14 cellular contexts compared by ENCODE assay signal in the genomic region with DNA sequence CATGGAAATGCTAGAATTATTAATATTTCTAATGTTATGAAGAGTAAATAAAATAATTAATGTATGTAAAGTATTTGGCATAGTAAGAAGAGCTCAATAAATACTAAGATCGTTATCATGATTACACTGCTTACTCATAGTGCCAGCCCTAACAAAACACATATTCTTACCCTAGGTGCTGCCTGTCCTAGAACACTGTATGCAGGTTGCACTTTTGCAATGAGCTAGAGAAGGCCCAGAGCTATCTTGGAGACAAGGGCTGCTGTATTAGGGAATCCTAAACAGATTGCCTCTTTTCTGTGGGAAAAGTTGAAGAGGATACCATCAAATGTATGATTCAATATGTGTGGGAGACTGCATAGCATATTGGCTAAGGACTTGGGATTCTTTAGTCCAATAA. TPM values are rescaled to one million over a fixed set of nuclear protein-coding genes. Genes with fewer than 3 reads are reported as not detected.
DNase-seq lines count a peak whose midpoint lies in the region; ATAC-seq, FAIRE-seq and TF ChIP-seq lines count a peak whose summit lies in the region.
"Had no signal": no experiment of that assay in that cellular context is flagged by ENCODE, and none has a peak within 500 bp of the region (broad histone marks: within the 10 kb centered on the region; RNA-seq: fewer than 3 reads in every experiment).

No MANE protein-coding gene starts in this region.

- TF ChIP-seq POLR2A in GM12891 (IDR thresholded peaks at IDR 0.05; ENCODE audit: low read depth, low read length) = no peak
- TF ChIP-seq POLR2A in endothelial cell of umbilical vein (IDR thresholded peaks at IDR 0.05; ENCODE audit: low read depth, low read length) = no peak
- TF ChIP-seq POLR2A in H54 (IDR thresholded peaks at IDR 0.05; ENCODE audit: low read depth, low read length) = no peak

- no peak for TF ChIP-seq CTCF in PC-3 (conservative IDR thresholded peaks at IDR 0.05; ENCODE audit: low read depth, low read length)
- TF ChIP-seq CTCF in endothelial cell of umbilical vein (IDR thresholded peaks at IDR 0.05; ENCODE audit: extremely low read depth in 1 of 2, insufficient read depth in 1 of 2, low read depth in 1 of 2, low read length in 2 of 2) = no peak

- CTCF ChIA-PET in PC-3 (lab: Charles Lee) (interaction anchor here (1.2 kb wide), 1 partner anchor 43 kb away, joined by 3 read pairs; no protein-coding TSS in a partner anchor), endothelial cell of umbilical vein (lab: Charles Lee) (interaction anchor here (0.8 to 3.0 kb wide), 8 partner anchors 20 to 192 kb away, joined by 3 to 9 read pairs (median 4); no protein-coding TSS in a partner anchor)

- peaks cover 32% of the 10 kb centered on the region for H3K4me1 ChIP-seq in PC-3 (ENCODE audit: insufficient read depth, low read length)
- H3K4me1 ChIP-seq in endothelial cell of umbilical vein (ENCODE audit: control insufficient read depth, extremely low read depth, insufficient read depth, low read length) = peaks cover 23% of the 10 kb centered on the region
- H3K4me1 ChIP-seq: Caco-2, HAP-1 had no signal

- H3K27me3 ChIP-seq in PC-3 (ENCODE audit: low read length) (no peaks in the 10 kb centered on the region), endothelial cell of umbilical vein (ENCODE audit: control insufficient read depth in 2 of 2, insufficient read depth in 2 of 2, low read length in 2 of 2) (no peaks in the 10 kb centered on the region)

- peak; percentile 5 for FAIRE-seq in GM12891 (lab: Jason Lieb, UNC)
- no peak for FAIRE-seq in endothelial cell of umbilical vein (lab: Jason Lieb, UNC)
- FAIRE-seq in H54 (lab: Jason Lieb, UNC) = no peak
- FAIRE-seq: A549, GM18507 had no signal

- no peak overlapping the region for H3K9ac ChIP-seq in PC-3 (ENCODE audit: low read length)
- peak overlapping the region; percentile 61 for H3K9ac ChIP-seq in endothelial cell of umbilical vein (replicated peaks; ENCODE audit: extremely low read depth, insufficient read depth, low read length)

- no TSS peak for BruUV-seq in PC-3 (replicated peaks; lab: Mats Ljungman, UMichigan)
- BruUV-seq in endothelial cell of umbilical vein (replicated peaks; lab: Mats Ljungman, UMichigan) = no TSS peak

- H3F3A ChIP-seq in PC-3 (ENCODE audit: low read length, unreplicated experiment) = no peaks in the 10 kb centered on the region

- intact Hi-C loops in PC-3 (cut with micrococcal nuclease) (loop anchor here (5.0 kb wide), 1 partner anchor 132 kb away; no protein-coding TSS in a partner anchor), endothelial cell of umbilical vein (cut with micrococcal nuclease) (loop anchor here (1.0 to 5.0 kb wide), 3 partner anchors 48 to 418 kb away; a partner anchor contains a TSS)

- DNase-seq in GM12891 (ENCODE audit: insufficient read length, low spot score) (no peak), PC-3 (peak; percentile 41), endothelial cell of umbilical vein (ENCODE audit: low read depth, low spot score) (peak; percentile 21), NCI-H146 (lab: John Stamatoyannopoulos, UW) (no peak), H54 (ENCODE audit: insufficient read length, low spot score) (no peak)
- DNase-seq: Caco-2; CD8-positive, alpha-beta T cell; DND-41 had no signal

- H3K4me3 ChIP-seq in PC-3 (ENCODE audit: low read length) (no peak overlapping the region), endothelial cell of umbilical vein (replicated peaks in 1 of 3; ENCODE audit: insufficient read depth in 1 of 3, low read depth in 1 of 3, low read length in 3 of 3) (no peak overlapping the region)
- H3K4me3 ChIP-seq: A549, GM23338, HAP-1 had no signal

- ATAC-seq in PC-3 (peak; percentile 58), HG03521 (IDR thresholded peaks at IDR 0.05; ENCODE audit: unreplicated experiment) (no peak)
- ATAC-seq: A549; CD8-positive, alpha-beta T cell; GM23338 had no signal

- no peaks in the 10 kb centered on the region for H4K20me1 ChIP-seq in PC-3 (ENCODE audit: low read length)
- H4K20me1 ChIP-seq in endothelial cell of umbilical vein (replicated peaks; ENCODE audit: control insufficient read depth, extremely low read depth, insufficient read depth, low read length) = no peaks in the 10 kb centered on the region

- no peaks in the 10 kb centered on the region for H3K9me1 ChIP-seq in endothelial cell of umbilical vein (replicated peaks; ENCODE audit: control insufficient read depth, extremely low read depth, insufficient read depth, low read length)

- H3K27ac ChIP-seq in PC-3 (ENCODE audit: low read length) (peak overlapping the region; percentile 46), endothelial cell of umbilical vein (ENCODE audit: insufficient read depth, low read depth, low read length) (peak overlapping the region; percentile 67)
- H3K27ac ChIP-seq: A549, HL-60 had no signal

- H3K9me2 ChIP-seq in PC-3 (replicated peaks; ENCODE audit: low read length) = no peaks in the 10 kb centered on the region

- dilution Hi-C loops in endothelial cell of umbilical vein (cut with MboI; ENCODE audit: extremely low pct_ligation_motif_present, low sequenced_read_pairs) = no loop called here

- H3K4me2 ChIP-seq in PC-3 (ENCODE audit: low read length) (0 out of 2 replicates have a peak overlapping the region, but pooled peaks have one; percentile 46), endothelial cell of umbilical vein (ENCODE audit: insufficient read depth, low read length) (peak overlapping the region; percentile 18)
- H3K4me2 ChIP-seq: A549, GM23338 had no signal

- no peaks in the 10 kb centered on the region for H3K9me3 ChIP-seq in PC-3 (ENCODE audit: low read length)
- no peaks in the 10 kb centered on the region for H3K9me3 ChIP-seq in endothelial cell of umbilical vein (replicated peaks; ENCODE audit: control insufficient read depth, insufficient read depth, low read length)
- H3K9me3 ChIP-seq: A549, Caco-2, HAP-1 had no signal

- POLR2A ChIA-PET in PC-3 (lab: Charles Lee; ENCODE audit: unreplicated experiment) (no interaction called here), endothelial cell of umbilical vein (lab: Charles Lee) (interaction anchor here (0.9 kb wide), 1 partner anchor 48 kb away, joined by 3 read pairs; a partner anchor contains a TSS)

- H2AFZ ChIP-seq in PC-3 (ENCODE audit: low read length) = no peak overlapping the region
- peak overlapping the region; percentile 30 for H2AFZ ChIP-seq in endothelial cell of umbilical vein (ENCODE audit: low read depth, low read length)
- H2AFZ ChIP-seq: GM23338 had no signal

- no peaks in the 10 kb centered on the region for H3K79me2 ChIP-seq in PC-3 (ENCODE audit: low read length)
- no peaks in the 10 kb centered on the region for H3K79me2 ChIP-seq in endothelial cell of umbilical vein (ENCODE audit: control insufficient read depth, insufficient read depth, low read length)

- H3K36me3 ChIP-seq in PC-3 (ENCODE audit: low read depth, low read length) = no peaks in the 10 kb centered on the region
- H3K36me3 ChIP-seq in endothelial cell of umbilical vein (ENCODE audit: control insufficient read depth in 2 of 2, extremely low read depth in 1 of 2, insufficient read depth in 2 of 2, low read length in 2 of 2) = no peaks in the 10 kb centered on the region
- H3K36me3 ChIP-seq: HAP-1 had no signal

TF ChIP-seq in GM12891, 5 proteins besides CTCF, POLR2A, EP300 and RAD21:
- TF ChIP-seq POLR2AphosphoS5 (IDR thresholded peaks at IDR 0.05; ENCODE audit: low read depth, low read length) = no peak
TF ChIP-seq in GM12891: peak in this region for 0.

TF ChIP-seq in endothelial cell of umbilical vein, 7 proteins besides CTCF, POLR2A, EP300 and RAD21:
- TF ChIP-seq GATA2 (IDR thresholded peaks at IDR 0.05; ENCODE audit: insufficient read depth, insufficient read length, low read depth, low read length) = peak; percentile 52
- TF ChIP-seq FOS (IDR thresholded peaks at IDR 0.05; ENCODE audit: borderline replicate concordance, insufficient read depth, low read length) = no peak
- TF ChIP-seq, protein P1, sequence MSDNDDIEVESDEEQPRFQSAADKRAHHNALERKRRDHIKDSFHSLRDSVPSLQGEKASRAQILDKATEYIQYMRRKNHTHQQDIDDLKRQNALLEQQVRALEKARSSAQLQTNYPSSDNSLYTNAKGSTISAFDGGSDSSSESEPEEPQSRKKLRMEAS (IDR thresholded peaks at IDR 0.05; ENCODE audit: insufficient read depth, insufficient read length) = no peak
- TF ChIP-seq MYC (IDR thresholded peaks at IDR 0.05; ENCODE audit: low read depth, low read length) = no peak

RNA-seq across cellular contexts. Expression of a gene that starts 48.0 kb away (rescaled TPM):
- 9.9 TPM for polyA plus RNA-seq in GM12891 (2012; ENCODE audit: low read depth, missing spikeins)
- total RNA-seq in PC-3 (2014; rRNA removed) (23.7 and 26.6 TPM in 2 replicates), endothelial cell of umbilical vein (22.2 and 25.1 TPM in 2 replicates)
- polyA plus RNA-seq in endothelial cell of umbilical vein = 11.1 and 12.8 TPM in 2 replicates
- polyA plus RNA-seq in endothelial cell of umbilical vein (2011; cell fraction: cytosol; rRNA removed) = 12.9 and 14.2 TPM in 2 replicates
- polyA plus RNA-seq in endothelial cell of umbilical vein (2011; cell fraction: nucleus; rRNA removed) = 21.0 and 23.6 TPM in 2 replicates
- 15.8 and 18.4 TPM in 2 replicates for polyA plus RNA-seq in endothelial cell of umbilical vein (2012)
- 23.5 and 26.4 TPM in 2 replicates for polyA minus RNA-seq in endothelial cell of umbilical vein
- polyA minus RNA-seq in endothelial cell of umbilical vein (2011; cell fraction: cytosol; rRNA and poly(A)+ RNA removed) = 14.8 TPM
- polyA minus RNA-seq in endothelial cell of umbilical vein (2011; cell fraction: nucleus; rRNA and poly(A)+ RNA removed) = 14.4 and 17.1 TPM in 2 replicates

Comparison
In these comparisons a context has a peak if more than half of its experiments do, and no peak if none do; other contexts are left out.
1. DNase-seq: peak in PC-3 (single experiment) and endothelial cell of umbilical vein (single experiment); none in GM12891 (single experiment), NCI-H146 (single experiment) and H54 (single experiment).